In the genomic region with DNA sequence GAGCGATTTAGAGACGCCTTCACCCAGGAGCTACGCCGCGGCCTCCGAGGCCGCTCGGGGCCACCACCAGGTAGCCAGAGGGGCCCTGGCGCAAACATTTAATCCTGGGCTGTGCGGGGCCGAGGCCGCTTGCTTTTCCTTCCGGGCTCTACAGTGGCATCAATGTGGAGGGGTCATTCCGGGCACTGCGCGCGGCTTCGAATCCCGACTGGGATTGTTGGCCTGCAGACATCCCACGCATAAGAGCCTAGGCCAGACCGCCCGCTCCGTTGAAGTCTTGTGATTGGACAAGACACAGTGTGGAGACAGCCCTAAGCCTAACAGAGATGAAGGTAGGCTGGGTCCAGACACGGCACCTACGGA, we compare ENCODE assay signal across 1 cellular context.
TF ChIP-seq lines count a peak whose summit lies in the region.

No MANE protein-coding gene starts in this region.

TF ChIP-seq in HepG2, 621 proteins besides CTCF, POLR2A, EP300 and RAD21:
- TF ChIP-seq ZNF256 (CRISPR knock-in tag; conservative IDR thresholded peaks at IDR 0.05), result no peak
- TF ChIP-seq ZNF687 (CRISPR knock-in tag; IDR thresholded peaks at IDR 0.05), result peak; percentile 10; the same call in 1 of the 2 replicates
- peak; percentile 10; the same call in 1 of the 2 replicates for TF ChIP-seq KDM5B (CRISPR knock-in tag; IDR thresholded peaks at IDR 0.05; ENCODE audit: borderline replicate concordance)
- TF ChIP-seq, protein P1, sequence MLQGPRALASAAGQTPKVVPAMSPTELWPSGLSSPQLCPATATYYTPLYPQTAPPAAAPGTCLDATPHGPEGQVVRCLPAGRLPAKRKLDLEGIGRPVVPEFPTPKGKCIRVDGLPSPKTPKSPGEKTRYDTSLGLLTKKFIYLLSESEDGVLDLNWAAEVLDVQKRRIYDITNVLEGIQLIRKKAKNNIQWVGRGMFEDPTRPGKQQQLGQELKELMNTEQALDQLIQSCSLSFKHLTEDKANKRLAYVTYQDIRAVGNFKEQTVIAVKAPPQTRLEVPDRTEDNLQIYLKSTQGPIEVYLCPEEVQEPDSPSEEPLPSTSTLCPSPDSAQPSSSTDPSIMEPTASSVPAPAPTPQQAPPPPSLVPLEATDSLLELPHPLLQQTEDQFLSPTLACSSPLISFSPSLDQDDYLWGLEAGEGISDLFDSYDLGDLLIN (CRISPR knock-in tag; IDR thresholded peaks at IDR 0.05; ENCODE audit: borderline replicate concordance), result peak; percentile 20; the same call in 1 of the 2 replicates
- TF ChIP-seq, protein P2, sequence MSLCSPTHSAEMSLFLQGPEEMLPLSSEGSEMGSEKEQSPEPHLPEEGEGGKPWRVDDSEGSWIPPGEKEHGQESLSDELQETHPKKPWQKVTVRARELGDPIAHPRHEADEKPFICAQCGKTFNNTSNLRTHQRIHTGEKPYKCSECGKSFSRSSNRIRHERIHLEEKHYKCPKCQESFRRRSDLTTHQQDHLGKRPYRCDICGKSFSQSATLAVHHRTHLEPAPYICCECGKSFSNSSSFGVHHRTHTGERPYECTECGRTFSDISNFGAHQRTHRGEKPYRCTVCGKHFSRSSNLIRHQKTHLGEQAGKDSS (CRISPR knock-in tag; IDR thresholded peaks at IDR 0.05; ENCODE audit: borderline replicate concordance, low read depth), result no peak; the same call in 1 of the 2 replicates
- TF ChIP-seq ZNF468 (CRISPR knock-in tag; IDR thresholded peaks at IDR 0.05), result 0 out of 2 replicates have a peak, but pooled peaks have one; percentile 12
- 0 out of 2 replicates have a peak, but pooled peaks have one; percentile 43 for TF ChIP-seq ZNF296 (CRISPR knock-in tag; conservative IDR thresholded peaks at IDR 0.05)
- TF ChIP-seq ZMAT3 (CRISPR knock-in tag; conservative IDR thresholded peaks at IDR 0.05), result peak; percentile 10; the same call in 1 of the 2 replicates
- 0 out of 2 replicates have a peak, but pooled peaks have one; percentile 15 for TF ChIP-seq ZNF431 (CRISPR knock-in tag; IDR thresholded peaks at IDR 0.05; ENCODE audit: borderline replicate concordance, low read depth)
- 0 out of 2 replicates have a peak, but pooled peaks have one; percentile 6 for TF ChIP-seq ZNF597 (CRISPR knock-in tag; IDR thresholded peaks at IDR 0.05)
- no peak for TF ChIP-seq NFKB2 (CRISPR knock-in tag; IDR thresholded peaks at IDR 0.05; ENCODE audit: borderline replicate concordance)
- TF ChIP-seq ZSCAN20 (CRISPR knock-in tag; IDR thresholded peaks at IDR 0.05; ENCODE audit: borderline replicate concordance), result 0 out of 2 replicates have a peak, but pooled peaks have one; percentile 18
- no peak for TF ChIP-seq JUN (CRISPR knock-in tag; IDR thresholded peaks at IDR 0.05)
- TF ChIP-seq ZNF569 (CRISPR knock-in tag; IDR thresholded peaks at IDR 0.05; ENCODE audit: borderline replicate concordance), result no peak
- TF ChIP-seq ZNF367 (CRISPR knock-in tag; IDR thresholded peaks at IDR 0.05; ENCODE audit: borderline replicate concordance), result 0 out of 2 replicates have a peak, but pooled peaks have one; percentile 18
- TF ChIP-seq HMG20B (CRISPR knock-in tag; conservative IDR thresholded peaks at IDR 0.05), result no peak
- TF ChIP-seq KDM5A (IDR thresholded peaks at IDR 0.05; ENCODE audit: borderline replicate concordance, low read length), result peak; percentile 85
- TF ChIP-seq IKZF1 (IDR thresholded peaks at IDR 0.05), result no peak
- TF ChIP-seq KAT8 (CRISPR knock-in tag; IDR thresholded peaks at IDR 0.05), result no peak
- peak; percentile 7; the same call in 1 of the 2 replicates for TF ChIP-seq PAXIP1 (CRISPR knock-in tag; conservative IDR thresholded peaks at IDR 0.05)
- 0 out of 2 replicates have a peak, but pooled peaks have one; percentile 1 for TF ChIP-seq ZNF674 (CRISPR knock-in tag; IDR thresholded peaks at IDR 0.05; ENCODE audit: low read depth)
- no peak for TF ChIP-seq ZNF75D (CRISPR knock-in tag; IDR thresholded peaks at IDR 0.05; ENCODE audit: borderline replicate concordance)
- 0 out of 2 replicates have a peak, but pooled peaks have one; percentile 36 for TF ChIP-seq ARNTL (CRISPR knock-in tag; IDR thresholded peaks at IDR 0.05)
- 0 out of 2 replicates have a peak, but pooled peaks have one; percentile 38 for TF ChIP-seq ZNF878 (CRISPR knock-in tag; IDR thresholded peaks at IDR 0.05)
- no peak for TF ChIP-seq ZNF460 (CRISPR knock-in tag; IDR thresholded peaks at IDR 0.05; ENCODE audit: borderline replicate concordance)
- TF ChIP-seq, protein P3, sequence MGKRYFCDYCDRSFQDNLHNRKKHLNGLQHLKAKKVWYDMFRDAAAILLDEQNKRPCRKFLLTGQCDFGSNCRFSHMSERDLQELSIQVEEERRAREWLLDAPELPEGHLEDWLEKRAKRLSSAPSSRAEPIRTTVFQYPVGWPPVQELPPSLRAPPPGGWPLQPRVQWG (CRISPR knock-in tag; IDR thresholded peaks at IDR 0.05; ENCODE audit: borderline replicate concordance, low read depth), result no peak
- TF ChIP-seq KLF13 (CRISPR knock-in tag; IDR thresholded peaks at IDR 0.05), result no peak; the same call in 1 of the 2 replicates
- peak; percentile 48; the same call in 1 of the 2 replicates for TF ChIP-seq ZNF678 (CRISPR knock-in tag; IDR thresholded peaks at IDR 0.05)
- 0 out of 2 replicates have a peak, but pooled peaks have one; percentile 3 for TF ChIP-seq ZNF546 (CRISPR knock-in tag; conservative IDR thresholded peaks at IDR 0.05)
- TF ChIP-seq ZNF143 (CRISPR knock-in tag; IDR thresholded peaks at IDR 0.05), result no peak
- TF ChIP-seq, protein P4, sequence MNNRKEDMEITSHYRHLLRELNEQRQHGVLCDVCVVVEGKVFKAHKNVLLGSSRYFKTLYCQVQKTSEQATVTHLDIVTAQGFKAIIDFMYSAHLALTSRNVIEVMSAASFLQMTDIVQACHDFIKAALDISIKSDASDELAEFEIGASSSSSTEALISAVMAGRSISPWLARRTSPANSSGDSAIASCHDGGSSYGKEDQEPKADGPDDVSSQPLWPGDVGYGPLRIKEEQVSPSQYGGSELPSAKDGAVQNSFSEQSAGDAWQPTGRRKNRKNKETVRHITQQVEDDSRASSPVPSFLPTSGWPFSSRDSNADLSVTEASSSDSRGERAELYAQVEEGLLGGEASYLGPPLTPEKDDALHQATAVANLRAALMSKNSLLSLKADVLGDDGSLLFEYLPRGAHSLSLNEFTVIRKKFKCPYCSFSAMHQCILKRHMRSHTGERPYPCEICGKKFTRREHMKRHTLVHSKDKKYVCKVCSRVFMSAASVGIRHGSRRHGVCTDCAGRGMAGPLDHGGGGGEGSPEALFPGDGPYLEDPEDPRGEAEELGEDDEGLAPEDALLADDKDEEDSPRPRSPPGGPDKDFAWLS (CRISPR knock-in tag; IDR thresholded peaks at IDR 0.05; ENCODE audit: borderline replicate concordance), result 0 out of 2 replicates have a peak, but pooled peaks have one; percentile 41
- TF ChIP-seq MTF1 (CRISPR knock-in tag; IDR thresholded peaks at IDR 0.05), result peak; percentile 69; the same call in 1 of the 2 replicates
- TF ChIP-seq ZNF800 (CRISPR knock-in tag; IDR thresholded peaks at IDR 0.05), result 0 out of 2 replicates have a peak, but pooled peaks have one; percentile 8
- TF ChIP-seq ZNF570 (CRISPR knock-in tag; IDR thresholded peaks at IDR 0.05; ENCODE audit: borderline replicate concordance), result 0 out of 2 replicates have a peak, but pooled peaks have one; percentile 0
- 0 out of 2 replicates have a peak, but pooled peaks have one; percentile 73 for TF ChIP-seq ZNF543 (CRISPR knock-in tag; IDR thresholded peaks at IDR 0.05)
